10 cellular contexts compared by ENCODE assay signal in genomic region chr1:157043685-157044084, GRCh38. TPM values are rescaled to one million over a fixed set of nuclear protein-coding genes. Genes with fewer than 3 reads are reported as not detected.
A peak's percentile ranks its signal among the peaks of the same experiment; 100 is the strongest.
DNase-seq lines count a peak whose midpoint lies in the region; ATAC-seq and TF ChIP-seq lines count a peak whose summit lies in the region.
"Had no signal": no experiment of that assay in that cellular context is flagged by ENCODE, and none has a peak within 500 bp of the region (broad histone marks: within the 10 kb centered on the region; RNA-seq: fewer than 3 reads in every experiment).

No MANE protein-coding gene starts in this region.

- H3F3A ChIP-seq in smooth muscle cell (ENCODE audit: low read depth): peaks cover 4% of the 10 kb centered on the region

- H3K9me3 Mint-ChIP-seq in activated naive CD8-positive, alpha-beta T cell treated with anti-CD3 and anti-CD28 coated beads for 36 hours: no peaks in the 10 kb centered on the region

- in situ Hi-C loops in HAP-1 (cut with MboI; ENCODE audit: low sequenced_read_pairs): loop anchor here (10.0 kb wide), 1 partner anchor 59 kb away; no protein-coding TSS in a partner anchor

- peaks cover 65% of the 10 kb centered on the region for H3K79me2 ChIP-seq in smooth muscle cell (ENCODE audit: low read depth)

- H3K4me1 ChIP-seq in HAP-1 (peaks cover 33% of the 10 kb centered on the region), ascending aorta (peaks cover 17 to 31% of the 10 kb centered on the region in 2 donors), smooth muscle cell (ENCODE audit: low read depth) (peaks cover 33% of the 10 kb centered on the region)

- DNase-seq in HAP-1 (ENCODE audit: low spot score in 2 of 2): peak in 1 of 2 experiments; percentile 17
- no peak for DNase-seq in ascending aorta (ENCODE audit: low spot score in 2 of 2)
- DNase-seq in smooth muscle cell (lab: John Stamatoyannopoulos, UW; ENCODE audit: unreplicated experiment): no peak
- DNase-seq in stimulated activated naive CD8-positive, alpha-beta T cell treated with anti-CD3 and anti-CD28 coated beads, Interleukin-15, Interleukin-2, amounts not matched to agents 100 U/mL and 50 U/mL, for 24 hours: no peak
- DNase-seq in stimulated activated naive CD4-positive, alpha-beta T cell treated with Interleukin-2 at 50 U/mL for 16 hours (lab: John Stamatoyannopoulos, UW): no peak
- no peak for DNase-seq in activated naive CD8-positive, alpha-beta T cell treated with anti-CD3 and anti-CD28 coated beads for 36 hours
- DNase-seq: NCI-H774 had no signal

- no peak for TF ChIP-seq CTCF in ascending aorta (IDR thresholded peaks at IDR 0.05)
- no peak for TF ChIP-seq CTCF in smooth muscle cell (IDR thresholded peaks at IDR 0.05; ENCODE audit: borderline replicate concordance, insufficient read depth, poor library complexity, severe bottlenecking)

- no peak overlapping the region for H3K27ac Mint-ChIP-seq in activated naive CD8-positive, alpha-beta T cell treated with anti-CD3 and anti-CD28 coated beads for 36 hours

- H3K27me3 ChIP-seq in HAP-1 (ENCODE audit: low read depth): no peaks in the 10 kb centered on the region
- no peaks in the 10 kb centered on the region for H3K27me3 ChIP-seq in ascending aorta
- H3K27me3 ChIP-seq in smooth muscle cell (ENCODE audit: low read depth): no peaks in the 10 kb centered on the region

- H3K27me3 Mint-ChIP-seq in activated naive CD8-positive, alpha-beta T cell treated with anti-CD3 and anti-CD28 coated beads for 36 hours: peaks cover 84% of the 10 kb centered on the region

- H3K36me3 ChIP-seq in HAP-1 (replicated peaks) (0 out of 2 replicates have a peak, but pooled peaks cover 2% of the 10 kb centered on the region), ascending aorta (no peaks in the 10 kb centered on the region), smooth muscle cell (ENCODE audit: low read depth) (no peaks in the 10 kb centered on the region)

- H3K27ac ChIP-seq in ascending aorta (no peak overlapping the region), smooth muscle cell (ENCODE audit: low read depth) (no peak overlapping the region)

- peak overlapping the region; percentile 98 for H3K4me2 ChIP-seq in smooth muscle cell

- H3K36me3 Mint-ChIP-seq in activated naive CD8-positive, alpha-beta T cell treated with anti-CD3 and anti-CD28 coated beads for 36 hours: no peaks in the 10 kb centered on the region

- H2AFZ ChIP-seq in smooth muscle cell (ENCODE audit: low read depth): no peak overlapping the region

- intact Hi-C loops in ascending aorta (cut with DNase I): loop anchor here (2.0 kb wide), 1 partner anchor 95 kb away; the partner anchor contains the start of gene ETV3

- H3K9me3 ChIP-seq in HAP-1 (no peaks in the 10 kb centered on the region), ascending aorta (no peaks in the 10 kb centered on the region), smooth muscle cell (replicated peaks; ENCODE audit: low read depth) (no peaks in the 10 kb centered on the region)

- H3K4me3 ChIP-seq in HAP-1: peak overlapping the region; percentile 58
- H3K4me3 ChIP-seq in ascending aorta: peak overlapping the region; percentile 90 to 97
- H3K4me3 ChIP-seq in iPS-11a (ENCODE audit: low read depth, low read length): peak overlapping the region; percentile 81
- H3K4me3 ChIP-seq in smooth muscle cell: peak overlapping the region; percentile 72

- no peak overlapping the region for H3K9ac ChIP-seq in smooth muscle cell (ENCODE audit: low read depth)

- peaks cover 17% of the 10 kb centered on the region for H3K4me1 Mint-ChIP-seq in activated naive CD8-positive, alpha-beta T cell treated with anti-CD3 and anti-CD28 coated beads for 36 hours

- no peak overlapping the region for H3K4me3 Mint-ChIP-seq in activated naive CD8-positive, alpha-beta T cell treated with anti-CD3 and anti-CD28 coated beads for 36 hours

- peaks cover 57% of the 10 kb centered on the region for H4K20me1 ChIP-seq in smooth muscle cell (ENCODE audit: low read depth)

- WGBS in smooth muscle cell (ENCODE audit: low lambda C conversion rate): 74% methylated on average over 2 of the region's 2 CpGs

- no peak for ATAC-seq in stimulated activated naive CD8-positive, alpha-beta T cell treated with anti-CD3 and anti-CD28 coated beads, Interleukin-15, Interleukin-2, amounts not matched to agents 100 U/mL and 50 U/mL, for 24 hours
- no peak for ATAC-seq in HG02610 (IDR thresholded peaks at IDR 0.05; ENCODE audit: unreplicated experiment)
- ATAC-seq: activated CD4-positive, CD25-positive, alpha-beta regulatory T cell treated with anti-CD3 and anti-CD28 coated beads, Interleukin-2, amount 50 U/mL, for 24 hours had no signal

RNA-seq across cellular contexts. Expression of gene ARHGEF11, which starts 1.9 kb away (rescaled TPM):
- total RNA-seq in ascending aorta (43.5 TPM), smooth muscle cell (15.1 and 22.4 TPM in 2 replicates)
- polyA plus RNA-seq in smooth muscle cell: 18.1 and 20.1 TPM in 2 replicates
- 1 to 10 TPM; 2.8 to 3.3 TPM for total RNA-seq in activated naive CD8-positive, alpha-beta T cell treated with anti-CD3 and anti-CD28 coated beads for 36 hours

RNA-seq across cellular contexts. Expression of gene ETV3L, which starts 55.9 kb away (rescaled TPM):
- total RNA-seq in ascending aorta (not detected), smooth muscle cell (0.31 TPM in 1 of 2 replicates, not detected in the other)
- polyA plus RNA-seq in smooth muscle cell: 0.15 TPM in 1 of 2 replicates, not detected in the other
- total RNA-seq in activated naive CD8-positive, alpha-beta T cell treated with anti-CD3 and anti-CD28 coated beads for 36 hours: not detected
